24 cellular contexts compared by ENCODE assay signal in the genomic region with DNA sequence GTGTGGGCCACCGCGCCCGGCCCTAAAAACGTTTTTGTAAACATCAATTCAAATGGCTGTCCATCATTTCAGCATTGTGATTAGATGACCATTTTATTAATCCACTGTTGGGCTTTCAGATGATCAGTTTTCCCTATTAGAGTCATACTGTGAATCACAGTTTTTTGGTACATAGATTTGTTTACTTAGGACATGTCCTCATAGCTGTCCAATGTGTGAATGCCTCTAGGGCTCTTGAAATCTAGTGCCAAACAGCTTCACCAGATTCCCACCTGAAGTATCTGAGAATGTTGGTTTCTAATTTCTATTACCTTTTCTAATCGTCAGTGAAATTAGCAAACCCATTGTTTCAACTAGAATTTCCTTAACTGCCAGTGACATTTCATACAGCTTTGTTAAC.
"Had no signal": no experiment of that assay in that cellular context is flagged by ENCODE, and none has a peak within 500 bp of the region (broad histone marks: within the 10 kb centered on the region; RNA-seq: fewer than 3 reads in every experiment).

No MANE protein-coding gene starts in this region.

- H3K4me1 ChIP-seq: colonic mucosa, lower lobe of right lung, parathyroid adenoma, right lobe of liver, testis, tibial artery had no signal

- H3K4me3 Mint-ChIP-seq: dendritic cell treated with granulocyte-macrophage colony-stimulating factor and Interleukin-4, amounts not matched to agents 40 ng/mL and 50 ng/mL, for 4 days; endodermal cell; immature natural killer cell; memory B cell; natural killer cell; neural crest cell; type B pancreatic cell had no signal

- ATAC-seq: left ventricle myocardium superior; lower lobe of right lung; natural killer cell; right lobe of liver; stimulated activated naive CD8-positive, alpha-beta T cell treated with anti-CD3 and anti-CD28 coated beads, Interleukin-15, Interleukin-2, amounts not matched to agents 100 U/mL and 50 U/mL, for 24 hours had no signal

- H3K27me3 Mint-ChIP-seq: dendritic cell treated with granulocyte-macrophage colony-stimulating factor and Interleukin-4, amounts not matched to agents 40 ng/mL and 50 ng/mL, for 4 days; memory B cell; progenitor cell of endocrine pancreas; type B pancreatic cell had no signal

- DNase-seq: colonic mucosa; effector CD8-positive, alpha-beta T cell; endodermal cell; hypothalamus; immature natural killer cell; islet precursor cell; left ventricle myocardium superior; lower lobe of right lung; natural killer cell; right lobe of liver; small intestine; stimulated activated CD4-positive, alpha-beta T cell treated with anti-CD3 and anti-CD28 coated beads, Interleukin-15, amount 100 ng/mL, for 24 hours; stimulated activated CD4-positive, alpha-beta T cell treated with anti-CD3 and anti-CD28 coated beads, Interleukin-2, amount 100 ng/mL, for 48 hours; stimulated activated naive CD8-positive, alpha-beta T cell treated with anti-CD3 and anti-CD28 coated beads, Interleukin-15, Interleukin-2, amounts not matched to agents 100 U/mL and 50 U/mL, for 24 hours; substantia nigra; testis; tibial artery had no signal

- H3K27ac ChIP-seq: colonic mucosa, lower lobe of right lung, neutrophil, parathyroid adenoma, right lobe of liver, testis, tibial artery had no signal

- H3K9me3 ChIP-seq: colonic mucosa, lower lobe of right lung, neutrophil, right lobe of liver, testis, tibial artery had no signal

- H3K27ac Mint-ChIP-seq: dendritic cell treated with granulocyte-macrophage colony-stimulating factor and Interleukin-4, amounts not matched to agents 40 ng/mL and 50 ng/mL, for 4 days; endodermal cell; immature natural killer cell; memory B cell; natural killer cell; progenitor cell of endocrine pancreas; type B pancreatic cell had no signal

- H3K9me3 Mint-ChIP-seq: dendritic cell treated with granulocyte-macrophage colony-stimulating factor and Interleukin-4, amounts not matched to agents 40 ng/mL and 50 ng/mL, for 4 days; immature natural killer cell; memory B cell; natural killer cell; type B pancreatic cell had no signal

- H3K4me1 Mint-ChIP-seq: natural killer cell, neural crest cell had no signal

- H3K4me3 ChIP-seq: colonic mucosa, lower lobe of right lung, right lobe of liver, testis, tibial artery had no signal

- H3K27me3 ChIP-seq: colonic mucosa, neutrophil, right lobe of liver, testis, tibial artery had no signal

- H3K36me3 ChIP-seq: colonic mucosa had no signal
